Comparison of ENCODE assay signal across 8 cellular contexts in the genomic region with DNA sequence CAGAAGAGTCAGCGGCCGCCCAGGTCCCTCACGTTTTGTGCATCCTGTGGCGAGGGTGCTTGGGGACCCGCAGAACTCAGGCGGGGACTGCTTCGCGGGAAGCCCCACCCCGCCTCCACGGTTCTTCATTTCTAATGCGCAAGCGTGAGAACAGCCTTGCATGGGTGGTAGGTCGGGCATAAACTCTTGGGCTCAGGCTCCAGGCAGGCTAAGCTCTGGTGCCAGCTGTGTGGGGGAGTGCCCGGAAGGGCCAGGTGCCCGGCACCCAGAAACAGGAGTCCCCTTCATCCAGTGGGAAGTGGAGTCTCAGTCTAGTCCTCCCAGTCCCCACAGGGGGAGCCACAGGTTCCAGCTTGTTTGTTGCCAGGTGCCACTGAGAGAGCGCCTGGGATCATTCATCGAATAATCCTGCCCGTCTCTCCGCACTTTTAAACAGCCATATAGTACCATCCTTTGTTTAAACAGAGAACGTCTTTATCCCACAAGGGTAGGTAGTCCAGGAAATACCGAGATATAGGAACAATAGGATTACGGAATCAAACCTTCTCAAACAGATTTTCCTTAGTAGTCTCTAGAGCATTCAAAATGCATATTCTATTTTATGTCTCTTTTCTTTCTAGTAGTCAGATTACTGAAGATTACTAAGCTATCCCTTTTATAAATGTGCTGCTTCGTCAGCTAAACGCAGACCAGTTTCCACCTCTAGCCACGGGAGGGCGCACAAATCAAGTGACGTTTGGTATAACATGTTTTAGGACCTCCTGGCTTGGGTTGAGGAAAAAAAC. TPM values are rescaled to one million over a fixed set of nuclear protein-coding genes. Genes with fewer than 3 reads are reported as not detected.
DNase-seq lines count a peak whose midpoint lies in the region; ATAC-seq and TF ChIP-seq lines count a peak whose summit lies in the region.

No MANE protein-coding gene starts in this region.

- TF ChIP-seq CTCF in progenitor cell of endocrine pancreas (IDR thresholded peaks at IDR 0.05; ENCODE audit: unreplicated experiment): peak; percentile 86

- DNase-seq in GF-D8 (lab: John Stamatoyannopoulos, UW) (peak; percentile 33), NCI-H146 (lab: John Stamatoyannopoulos, UW) (peak; percentile 76), left ventricle myocardium superior (peak; percentile 66), progenitor cell of endocrine pancreas (ENCODE audit: low spot score, unreplicated experiment) (peak; percentile 59)

- ATAC-seq in HG02588 (IDR thresholded peaks at IDR 0.05; ENCODE audit: unreplicated experiment) (peak; percentile 77), left ventricle myocardium superior (peak; percentile 89), GM19328 (IDR thresholded peaks at IDR 0.05; ENCODE audit: unreplicated experiment) (no peak)

- peak overlapping the region; percentile 64 for H3K4me3 Mint-ChIP-seq in T-helper 1 cell treated with Interleukin-12 subunit alpha and Interleukin-12 subunit beta and Interleukin-4 antibody, amounts not matched to agents 30 μg/mL and 1 μg/mL, for 36 hours
- H3K4me3 Mint-ChIP-seq in progenitor cell of endocrine pancreas (ENCODE audit: low read depth): peak overlapping the region; percentile 85

- no peaks in the 10 kb centered on the region for H3K9me3 Mint-ChIP-seq in T-helper 1 cell treated with Interleukin-12 subunit alpha and Interleukin-12 subunit beta and Interleukin-4 antibody, amounts not matched to agents 30 μg/mL and 1 μg/mL, for 36 hours
- H3K9me3 Mint-ChIP-seq in progenitor cell of endocrine pancreas (ENCODE audit: low read depth): no peaks in the 10 kb centered on the region

- H3K4me1 Mint-ChIP-seq in T-helper 1 cell treated with Interleukin-12 subunit alpha and Interleukin-12 subunit beta and Interleukin-4 antibody, amounts not matched to agents 30 μg/mL and 1 μg/mL, for 36 hours (ENCODE audit: low read depth): peaks cover 4% of the 10 kb centered on the region
- peaks cover 9% of the 10 kb centered on the region for H3K4me1 Mint-ChIP-seq in progenitor cell of endocrine pancreas (ENCODE audit: low read depth)

- H3K27me3 Mint-ChIP-seq in T-helper 1 cell treated with Interleukin-12 subunit alpha and Interleukin-12 subunit beta and Interleukin-4 antibody, amounts not matched to agents 30 μg/mL and 1 μg/mL, for 36 hours (ENCODE audit: low read depth): peaks cover 6% of the 10 kb centered on the region
- H3K27me3 Mint-ChIP-seq in progenitor cell of endocrine pancreas: peaks cover 4% of the 10 kb centered on the region

- no peak overlapping the region for H3K27ac Mint-ChIP-seq in T-helper 1 cell treated with Interleukin-12 subunit alpha and Interleukin-12 subunit beta and Interleukin-4 antibody, amounts not matched to agents 30 μg/mL and 1 μg/mL, for 36 hours
- H3K27ac Mint-ChIP-seq in progenitor cell of endocrine pancreas: peak overlapping the region; percentile 93

- H3K27ac ChIP-seq in angular gyrus (ENCODE audit: low read depth, low read length): peak overlapping the region; percentile 62

- intact Hi-C loops in left ventricle myocardium superior (cut with micrococcal nuclease): loop anchor here (5.0 kb wide), 1 partner anchor 164 kb away; no protein-coding TSS in a partner anchor

- H3K36me3 Mint-ChIP-seq in T-helper 1 cell treated with Interleukin-12 subunit alpha and Interleukin-12 subunit beta and Interleukin-4 antibody, amounts not matched to agents 30 μg/mL and 1 μg/mL, for 36 hours (ENCODE audit: low read depth): no peaks in the 10 kb centered on the region
- no peaks in the 10 kb centered on the region for H3K36me3 Mint-ChIP-seq in progenitor cell of endocrine pancreas (ENCODE audit: insufficient read depth)

RNA-seq across cellular contexts. Expression of a gene that starts 12.7 kb away (rescaled TPM):
- total RNA-seq in left ventricle myocardium superior (113 TPM), progenitor cell of endocrine pancreas (234 and 235 TPM in 2 replicates)
